28 cellular contexts compared by ENCODE assay signal in the genomic region with DNA sequence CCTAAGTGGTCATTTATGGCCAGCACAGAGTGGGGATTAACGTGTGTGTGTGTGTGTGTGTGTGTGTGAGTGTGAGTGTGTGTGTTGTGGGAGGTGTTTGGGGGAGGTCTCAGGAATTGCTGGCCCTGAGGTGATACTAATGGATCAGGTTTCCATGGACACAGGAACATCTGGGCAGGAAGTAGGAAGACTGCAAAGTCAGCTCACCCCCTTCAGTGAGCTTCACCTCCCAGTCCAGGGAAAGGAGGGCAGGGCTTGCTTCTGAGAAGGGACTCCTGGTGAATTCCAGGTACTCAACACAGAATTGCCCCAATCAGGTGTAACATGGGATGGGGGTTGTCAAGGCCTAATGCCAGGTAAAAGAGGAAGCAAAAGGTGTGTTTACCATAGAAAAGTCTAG. TPM values are rescaled to one million over a fixed set of nuclear protein-coding genes. Genes with fewer than 3 reads are reported as not detected.
DNase-seq lines count a peak whose midpoint lies in the region; ATAC-seq, FAIRE-seq and TF ChIP-seq lines count a peak whose summit lies in the region.
"Had no signal": no experiment of that assay in that cellular context is flagged by ENCODE, and none has a peak within 500 bp of the region (broad histone marks: within the 10 kb centered on the region; RNA-seq: fewer than 3 reads in every experiment).

No MANE protein-coding gene starts in this region.

- H3K9me3 Mint-ChIP-seq in activated CD8-positive, alpha-beta T cell treated with anti-CD3 and anti-CD28 coated beads, Interleukin-2, amount 10 ng/mL, durations not matched to agents 7 days and 5 days (ENCODE audit: insufficient read depth) = no peaks in the 10 kb centered on the region
- no peaks in the 10 kb centered on the region for H3K9me3 Mint-ChIP-seq in activated CD8-positive, alpha-beta T cell treated with anti-CD3 and anti-CD28 coated beads for 36 hours
- H3K9me3 Mint-ChIP-seq in astrocyte (ENCODE audit: unreplicated experiment) = no peaks in the 10 kb centered on the region
- H3K9me3 Mint-ChIP-seq: IgD-negative memory B cell had no signal

- no peaks in the 10 kb centered on the region for H3K79me2 ChIP-seq in astrocyte (ENCODE audit: insufficient read depth, low read length)

- H3K27ac ChIP-seq in astrocyte (ENCODE audit: low read depth, low read length) = no peak overlapping the region
- peak overlapping the region; percentile 54 to 75 (median 70) for H3K27ac ChIP-seq in gastrocnemius medialis
- H3K27ac ChIP-seq: GM23248, upper lobe of right lung, VCaP had no signal

- intact Hi-C loops in activated CD8-positive, alpha-beta T cell treated with anti-CD3 and anti-CD28 coated beads for 36 hours (cut with micrococcal nuclease) = no loop called here
- intact Hi-C loops in gastrocnemius medialis (cut with DNase I; ENCODE audit: low total_unique reads) = no loop called here

- H3K4me1 Mint-ChIP-seq in activated CD8-positive, alpha-beta T cell treated with anti-CD3 and anti-CD28 coated beads, Interleukin-2, amount 10 ng/mL, durations not matched to agents 7 days and 5 days (ENCODE audit: low read depth) = peaks cover 2% of the 10 kb centered on the region
- H3K4me1 Mint-ChIP-seq in activated CD8-positive, alpha-beta T cell treated with anti-CD3 and anti-CD28 coated beads for 36 hours (ENCODE audit: low read depth) = peaks cover 41% of the 10 kb centered on the region
- H3K4me1 Mint-ChIP-seq in astrocyte (ENCODE audit: low read depth, unreplicated experiment) = peaks cover 42% of the 10 kb centered on the region

- in situ Hi-C loops in gastrocnemius medialis (cut with MboI; ENCODE audit: low sequenced_read_pairs in 4 of 4) = no loop called here

- TF ChIP-seq CTCF in activated CD8-positive, alpha-beta T cell treated with anti-CD3 and anti-CD28 coated beads for 36 hours (IDR thresholded peaks at IDR 0.05) = no peak
- TF ChIP-seq CTCF in astrocyte (IDR thresholded peaks at IDR 0.05; ENCODE audit: insufficient read depth, low read depth, low read length) (no peak), gastrocnemius medialis (IDR thresholded peaks at IDR 0.05 in 4 of 5, conservative IDR thresholded peaks at IDR 0.05 in 1 of 5) (no peak)

- POLR2A ChIA-PET in activated CD8-positive, alpha-beta T cell treated with anti-CD3 and anti-CD28 coated beads, Interleukin-2, amount 10 ng/mL, durations not matched to agents 7 days and 5 days (lab: Charles Lee) = no interaction called here
- POLR2A ChIA-PET in activated CD8-positive, alpha-beta T cell treated with anti-CD3 and anti-CD28 coated beads for 36 hours (lab: Charles Lee) = no interaction called here

- H4K20me1 ChIP-seq in astrocyte (ENCODE audit: insufficient read depth, low read length) = no peaks in the 10 kb centered on the region

- TF ChIP-seq POLR2A in gastrocnemius medialis (IDR thresholded peaks at IDR 0.05) = no peak

- H3K4me3 Mint-ChIP-seq in activated CD8-positive, alpha-beta T cell treated with anti-CD3 and anti-CD28 coated beads, Interleukin-2, amount 10 ng/mL, durations not matched to agents 7 days and 5 days = no peak overlapping the region
- H3K4me3 Mint-ChIP-seq in activated CD8-positive, alpha-beta T cell treated with anti-CD3 and anti-CD28 coated beads for 36 hours = no peak overlapping the region
- no peak overlapping the region for H3K4me3 Mint-ChIP-seq in astrocyte (ENCODE audit: unreplicated experiment)
- H3K4me3 Mint-ChIP-seq: IgD-negative memory B cell had no signal

- H3K9me3 ChIP-seq in astrocyte (ENCODE audit: insufficient read depth, low read depth, low read length) (no peaks in the 10 kb centered on the region), gastrocnemius medialis (no peaks in the 10 kb centered on the region)
- H3K9me3 ChIP-seq: BE2C, MG63, upper lobe of right lung had no signal

- H3K4me2 ChIP-seq in astrocyte (ENCODE audit: low read length) = no peak overlapping the region

- CTCF ChIA-PET in activated CD8-positive, alpha-beta T cell treated with anti-CD3 and anti-CD28 coated beads, Interleukin-2, amount 10 ng/mL, durations not matched to agents 7 days and 5 days (lab: Charles Lee) = no interaction called here
- CTCF ChIA-PET in activated CD8-positive, alpha-beta T cell treated with anti-CD3 and anti-CD28 coated beads for 36 hours (lab: Charles Lee) = interaction anchor here (0.7 kb wide), 1 partner anchor 113 kb away, joined by 3 read pairs; no protein-coding TSS in a partner anchor

- peaks cover 7% of the 10 kb centered on the region for H3K27me3 Mint-ChIP-seq in activated CD8-positive, alpha-beta T cell treated with anti-CD3 and anti-CD28 coated beads, Interleukin-2, amount 10 ng/mL, durations not matched to agents 7 days and 5 days (ENCODE audit: low read depth)
- peaks cover 3% of the 10 kb centered on the region for H3K27me3 Mint-ChIP-seq in activated CD8-positive, alpha-beta T cell treated with anti-CD3 and anti-CD28 coated beads for 36 hours
- no peaks in the 10 kb centered on the region for H3K27me3 Mint-ChIP-seq in astrocyte (ENCODE audit: low read depth, unreplicated experiment)

- no peak overlapping the region for H3K9ac ChIP-seq in astrocyte (ENCODE audit: low read length)
- H3K9ac ChIP-seq: GM23248 had no signal

- H3K36me3 Mint-ChIP-seq in activated CD8-positive, alpha-beta T cell treated with anti-CD3 and anti-CD28 coated beads, Interleukin-2, amount 10 ng/mL, durations not matched to agents 7 days and 5 days (ENCODE audit: low read depth) = no peaks in the 10 kb centered on the region
- no peaks in the 10 kb centered on the region for H3K36me3 Mint-ChIP-seq in activated CD8-positive, alpha-beta T cell treated with anti-CD3 and anti-CD28 coated beads for 36 hours (ENCODE audit: low read depth)
- no peaks in the 10 kb centered on the region for H3K36me3 Mint-ChIP-seq in astrocyte (ENCODE audit: low read depth, unreplicated experiment)
- H3K36me3 Mint-ChIP-seq: IgD-negative memory B cell had no signal

- H3K4me3 ChIP-seq in astrocyte (ENCODE audit: insufficient read depth, low read depth, low read length) (no peak overlapping the region), gastrocnemius medialis (no peak overlapping the region)
- H3K4me3 ChIP-seq: GM23248, MG63, upper lobe of right lung had no signal

- FAIRE-seq in astrocyte (lab: Jason Lieb, UNC) (no peak), RCC 7860 (lab: Jason Lieb, UNC) (no peak)
- FAIRE-seq: A204.1, kidney had no signal

- H3K36me3 ChIP-seq in astrocyte (ENCODE audit: insufficient read depth, low read length) (no peaks in the 10 kb centered on the region), gastrocnemius medialis (no peaks in the 10 kb centered on the region)
- H3K36me3 ChIP-seq: BE2C, MG63, upper lobe of right lung had no signal

- DNase-seq in activated CD8-positive, alpha-beta T cell treated with anti-CD3 and anti-CD28 coated beads, Interleukin-2, amount 10 ng/mL, durations not matched to agents 7 days and 5 days = no peak
- no peak for DNase-seq in activated CD8-positive, alpha-beta T cell treated with anti-CD3 and anti-CD28 coated beads for 36 hours
- DNase-seq in astrocyte (ENCODE audit: low read depth) = no peak
- DNase-seq in kidney tubule cell (ENCODE audit: low spot score) = peak; percentile 41
- DNase-seq in gastrocnemius medialis = no peak
- no peak for DNase-seq in GOT3 (lab: John Stamatoyannopoulos, UW)
- DNase-seq in CD1c-positive myeloid dendritic cell (ENCODE audit: extremely low spot score) = no peak
- DNase-seq in RCC 7860 (ENCODE audit: low spot score) = no peak
- DNase-seq: activated naive CD4-positive, alpha-beta T cell; activated T-cell treated with anti-CD3 and anti-CD28 coated beads for 4 hours; anterior cingulate cortex; BE2C; central memory CD4-positive, alpha-beta T cell; GM23248; hypothalamus; kidney; mammary epithelial cell; MG63; NCI-H1417; NCI-H2107; NCI-H510A; occipital lobe; T-helper 2 cell; upper lobe of right lung had no signal

- H3K4me1 ChIP-seq in astrocyte (ENCODE audit: insufficient read depth, low read length) (peaks cover 32% of the 10 kb centered on the region), gastrocnemius medialis (peaks cover 55 to 57% of the 10 kb centered on the region in 2 donors)
- H3K4me1 ChIP-seq: BE2C had no signal

- H3K27me3 ChIP-seq in astrocyte (ENCODE audit: insufficient read depth, low read length) (no peaks in the 10 kb centered on the region), gastrocnemius medialis (no peaks in the 10 kb centered on the region)
- H3K27me3 ChIP-seq: BE2C, MG63, upper lobe of right lung had no signal

- no peak overlapping the region for H2AFZ ChIP-seq in astrocyte (ENCODE audit: low read depth, low read length)
- H2AFZ ChIP-seq: GM23248 had no signal

- peak overlapping the region; percentile 23 for H3K27ac Mint-ChIP-seq in activated CD8-positive, alpha-beta T cell treated with anti-CD3 and anti-CD28 coated beads, Interleukin-2, amount 10 ng/mL, durations not matched to agents 7 days and 5 days
- no peak overlapping the region for H3K27ac Mint-ChIP-seq in activated CD8-positive, alpha-beta T cell treated with anti-CD3 and anti-CD28 coated beads for 36 hours
- peak overlapping the region; percentile 73 for H3K27ac Mint-ChIP-seq in astrocyte (ENCODE audit: unreplicated experiment)
- H3K27ac Mint-ChIP-seq: IgD-negative memory B cell had no signal

- ATAC-seq in activated CD8-positive, alpha-beta T cell treated with anti-CD3 and anti-CD28 coated beads, Interleukin-2, amount 10 ng/mL, durations not matched to agents 7 days and 5 days = no peak
- ATAC-seq in activated CD8-positive, alpha-beta T cell treated with anti-CD3 and anti-CD28 coated beads for 36 hours = no peak
- no peak for ATAC-seq in gastrocnemius medialis
- ATAC-seq: sciatic nerve, upper lobe of right lung had no signal

RNA-seq across cellular contexts. Expression of a gene that starts 30.3 kb away (rescaled TPM):
- total RNA-seq in activated CD8-positive, alpha-beta T cell treated with anti-CD3 and anti-CD28 coated beads, Interleukin-2, amount 10 ng/mL, durations not matched to agents 7 days and 5 days = not detected
- total RNA-seq in activated CD8-positive, alpha-beta T cell treated with anti-CD3 and anti-CD28 coated beads for 36 hours = under 1 TPM; 0.63 to 0.68 TPM
- total RNA-seq in astrocyte (6.9 and 7.5 TPM in 2 replicates), gastrocnemius medialis (10 to 100 TPM; 17.6 to 23.3 (median 19.3) TPM)
